20 cellular contexts compared by ENCODE assay signal in the genomic region with DNA sequence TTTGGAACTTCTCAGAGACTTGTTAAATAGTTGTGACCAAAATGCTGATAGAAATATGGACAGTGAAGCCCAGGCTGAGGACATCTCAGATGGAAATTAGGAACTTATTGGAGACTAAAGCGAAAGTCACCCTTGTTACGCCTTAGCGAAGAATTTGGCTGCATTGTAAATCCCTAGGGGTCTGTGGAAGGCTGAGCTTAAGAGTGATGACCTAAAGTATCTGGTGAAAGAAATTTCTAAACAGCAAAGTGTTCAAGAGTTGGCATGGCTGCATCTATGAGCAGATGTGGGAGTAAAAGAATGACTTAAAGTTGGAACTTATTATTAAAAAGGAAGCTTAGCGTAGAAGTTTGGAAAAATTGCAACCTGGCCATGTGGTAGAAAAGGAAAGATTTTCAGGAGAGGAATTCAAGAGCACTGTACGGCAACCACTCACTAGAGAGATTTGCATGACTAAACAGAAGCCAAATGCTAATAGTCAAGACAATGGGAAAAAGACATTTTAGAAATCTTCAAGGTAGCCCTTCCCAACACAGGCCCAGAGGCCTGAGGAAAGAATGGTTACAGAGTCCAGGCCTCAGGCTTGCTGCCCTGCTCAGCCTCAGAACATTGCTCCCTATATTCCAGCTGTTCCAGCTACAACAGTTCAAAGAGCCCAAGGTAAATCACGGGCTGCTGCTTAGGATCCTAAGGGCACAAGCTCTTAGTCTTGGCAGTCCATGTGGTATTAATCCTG.
"Had no signal": no experiment of that assay in that cellular context is flagged by ENCODE, and none has a peak within 500 bp of the region (broad histone marks: within the 10 kb centered on the region; RNA-seq: fewer than 3 reads in every experiment).

No MANE protein-coding gene starts in this region.

- H3K36me3 ChIP-seq: adrenal gland, colonic mucosa, esophagus squamous epithelium, left ventricle myocardium inferior, tibial artery, WERI-Rb-1 had no signal

- H3K4me1 ChIP-seq: adrenal gland, colonic mucosa, esophagus squamous epithelium, left ventricle myocardium inferior, tibial artery had no signal

- H3K4me3 ChIP-seq: adrenal gland, colonic mucosa, esophagus squamous epithelium, left ventricle myocardium inferior, tibial artery had no signal

- H3K27me3 ChIP-seq: adrenal gland, colonic mucosa, esophagus squamous epithelium, tibial artery had no signal

- FAIRE-seq: astrocyte, TTC549 had no signal

- H3K9me3 ChIP-seq: adrenal gland, colonic mucosa, esophagus squamous epithelium, tibial artery had no signal

- DNase-seq: activated CD4-positive, alpha-beta T cell treated with anti-CD3 and anti-CD28 coated beads for 1 hour; activated CD4-positive, alpha-beta T cell treated with anti-CD3 and anti-CD28 coated beads, Interleukin-2, amount 50 U/mL, for 1 hour; activated T-cell treated with anti-CD3 and anti-CD28 coated beads, Interleukin-2, amount 50 U/mL, for 24 hours; adrenal gland; colonic mucosa; endodermal cell; esophagus squamous epithelium; foreskin fibroblast; left ventricle myocardium inferior; mammary epithelial cell; naive thymus-derived CD8-positive, alpha-beta T cell; stimulated activated CD4-positive, alpha-beta T cell treated with anti-CD3 and anti-CD28 coated beads, Interleukin-12 subunit alpha, Interleukin-12 subunit beta, amount 100 ng/mL, for 4 hours; stimulated activated CD4-positive, alpha-beta T cell treated with anti-CD3 and anti-CD28 coated beads, Interleukin-4, amount 100 ng/mL, for 4 hours; T-helper 1 cell; tibial artery; WERI-Rb-1 had no signal

- ATAC-seq: activated naive CD4-positive, alpha-beta T cell treated with anti-CD3 and anti-CD28 coated beads, Interleukin-2, amount 50 U/mL, for 72 hours; activated T-helper 17 cell treated with anti-CD3 and anti-CD28 coated beads, Interleukin-2, amount 50 U/mL, for 72 hours; naive thymus-derived CD8-positive, alpha-beta T cell had no signal

- H3K27ac ChIP-seq: adrenal gland, colonic mucosa, esophagus squamous epithelium, left ventricle myocardium inferior, tibial artery, WERI-Rb-1 had no signal
